ENCODE assay signal across 16 cellular contexts in genomic region chr13:98752942-98753290, GRCh38. TPM values are rescaled to one million over a fixed set of nuclear protein-coding genes. Genes with fewer than 3 reads are reported as not detected.
A peak's percentile ranks its signal among the peaks of the same experiment; 100 is the strongest.
DNase-seq lines count a peak whose midpoint lies in the region; ATAC-seq and TF ChIP-seq lines count a peak whose summit lies in the region.
"Had no signal": no experiment of that assay in that cellular context is flagged by ENCODE, and none has a peak within 500 bp of the region (broad histone marks: within the 10 kb centered on the region; RNA-seq: fewer than 3 reads in every experiment).

No MANE protein-coding gene starts in this region.

- in situ Hi-C loops in mammary epithelial cell (cut with MboI; ENCODE audit: low sequenced_read_pairs in 2 of 2) = no loop called here

- DNase-seq in H7 (no peak), mammary epithelial cell (no peak), right lobe of liver (no peak), omental fat pad (ENCODE audit: low spot score) (no peak)
- DNase-seq in stimulated activated effector memory CD8-positive, alpha-beta T cell treated with anti-CD3 and anti-CD28 coated beads, Interleukin-12 subunit alpha, Interleukin-12 subunit beta, amount 100 ng/mL, for 72 hours (ENCODE audit: low spot score in 2 of 2) = no peak
- DNase-seq: activated CD8-positive, alpha-beta memory T cell treated with anti-CD3 and anti-CD28 coated beads, Interleukin-2, amount 50 U/mL, for 48 hours; dermis blood vessel endothelial cell; midbrain; NCI-H1417 treated with DMSO at 0.1 percent for 48 hours; NCI-H446 treated with DMSO at 0.1 percent for 48 hours had no signal

- H3K4me1 ChIP-seq in mammary epithelial cell (ENCODE audit: insufficient read depth, low read length) = peaks cover 8% of the 10 kb centered on the region
- H3K4me1 ChIP-seq in right lobe of liver = peaks cover 0 to 13% (median 6%) of the 10 kb centered on the region in 4 donors
- H3K4me1 ChIP-seq: prostate gland had no signal

- H3K4me3 ChIP-seq in H7 (ENCODE audit: insufficient read depth, low read depth, low read length) = peak overlapping the region; percentile 49; the same call in 1 of the 2 replicates
- H3K4me3 ChIP-seq in mammary epithelial cell (replicated peaks in 1 of 3; ENCODE audit: insufficient read depth in 1 of 3, low read depth in 2 of 3, low read length in 3 of 3) = no peak overlapping the region
- peak overlapping the region; percentile 43 to 74 (median 66) for H3K4me3 ChIP-seq in right lobe of liver

- CTCF ChIA-PET in mammary epithelial cell (lab: Charles Lee; ENCODE audit: low non-redundant PET) = no interaction called here

- H3K9ac ChIP-seq in mammary epithelial cell (ENCODE audit: insufficient read depth, low read length) = no peak overlapping the region

- no peak for TF ChIP-seq POLR2A in right lobe of liver (IDR thresholded peaks at IDR 0.05)

- TF ChIP-seq CTCF in mammary epithelial cell (conservative IDR thresholded peaks at IDR 0.05 in 1 of 2, IDR thresholded peaks at IDR 0.05 in 1 of 2; ENCODE audit: extremely low read depth in 1 of 2, insufficient read depth in 1 of 2, low read depth in 1 of 2, low read length in 2 of 2) (no peak), right lobe of liver (IDR thresholded peaks at IDR 0.05) (no peak), omental fat pad (IDR thresholded peaks at IDR 0.05) (no peak)

- intact Hi-C loops in mammary epithelial cell (cut with micrococcal nuclease) (no loop called here), right lobe of liver (cut with DNase I) (no loop called here)

- H3K9me3 ChIP-seq in mammary epithelial cell (replicated peaks; ENCODE audit: insufficient read depth, low read length) (peaks cover 6% of the 10 kb centered on the region), right lobe of liver (no peaks in the 10 kb centered on the region)
- H3K9me3 ChIP-seq: prostate gland had no signal

- ATAC-seq in right lobe of liver (no peak), HG02571 (IDR thresholded peaks at IDR 0.05; ENCODE audit: unreplicated experiment) (no peak), GM18498 (IDR thresholded peaks at IDR 0.05; ENCODE audit: unreplicated experiment) (no peak), GM18519 (IDR thresholded peaks at IDR 0.05; ENCODE audit: low FRiP score, unreplicated experiment) (no peak), omental fat pad (ENCODE audit: low FRiP score) (no peak)
- peak; percentile 21 for ATAC-seq in stimulated activated effector memory CD8-positive, alpha-beta T cell treated with anti-CD3 and anti-CD28 coated beads, Interleukin-12 subunit alpha, Interleukin-12 subunit beta, amount 100 ng/mL, for 72 hours

- H4K20me1 ChIP-seq in mammary epithelial cell (ENCODE audit: insufficient read depth, low read length) = no peaks in the 10 kb centered on the region

- H3K27me3 ChIP-seq in H7 (ENCODE audit: control insufficient read depth, insufficient read depth, low read length) (peaks cover 20% of the 10 kb centered on the region), mammary epithelial cell (ENCODE audit: insufficient read depth, low read length) (peaks cover 19% of the 10 kb centered on the region), right lobe of liver (no peaks in the 10 kb centered on the region)

- no peak overlapping the region for H3K27ac ChIP-seq in mammary epithelial cell (ENCODE audit: insufficient read depth, low read depth, low read length)
- peak overlapping the region in 2 of 3 donors; percentile 70 to 71 for H3K27ac ChIP-seq in right lobe of liver
- H3K27ac ChIP-seq: C4-2B, prostate gland had no signal

- no TSS peak for BruUV-seq in mammary epithelial cell (replicated peaks; lab: Mats Ljungman, UMichigan)

- H3K27ac Mint-ChIP-seq in stimulated activated effector memory CD8-positive, alpha-beta T cell treated with anti-CD3 and anti-CD28 coated beads, Interleukin-12 subunit alpha, Interleukin-12 subunit beta, amount 100 ng/mL, for 72 hours = no peak overlapping the region

- WGBS in mammary epithelial cell (ENCODE audit: low coverage, missing lambda C conversion rate) = 88% methylated on average over 4 of the region's 4 CpGs
- WGBS in right lobe of liver (ENCODE audit: insufficient coverage, low coverage, low lambda C conversion rate, missing lambda C conversion rate) = 55% methylated on average over 4 of the region's 4 CpGs

- no peaks in the 10 kb centered on the region for H3K36me3 Mint-ChIP-seq in stimulated activated effector memory CD8-positive, alpha-beta T cell treated with anti-CD3 and anti-CD28 coated beads, Interleukin-12 subunit alpha, Interleukin-12 subunit beta, amount 100 ng/mL, for 72 hours

- H3K4me3 Mint-ChIP-seq in stimulated activated effector memory CD8-positive, alpha-beta T cell treated with anti-CD3 and anti-CD28 coated beads, Interleukin-12 subunit alpha, Interleukin-12 subunit beta, amount 100 ng/mL, for 72 hours = no peak overlapping the region

- H2AFZ ChIP-seq in mammary epithelial cell (ENCODE audit: low read depth, low read length) = no peak overlapping the region

- H3K9me3 Mint-ChIP-seq in stimulated activated effector memory CD8-positive, alpha-beta T cell treated with anti-CD3 and anti-CD28 coated beads, Interleukin-12 subunit alpha, Interleukin-12 subunit beta, amount 100 ng/mL, for 72 hours = no peaks in the 10 kb centered on the region

- H3K36me3 ChIP-seq in H7 (replicated peaks; ENCODE audit: control insufficient read depth, insufficient read depth, low read length) (no peaks in the 10 kb centered on the region), mammary epithelial cell (ENCODE audit: insufficient read depth, low read length) (no peaks in the 10 kb centered on the region), right lobe of liver (no peaks in the 10 kb centered on the region)
- H3K36me3 ChIP-seq: prostate gland, tibial nerve had no signal

- dilution Hi-C loops in mammary epithelial cell (cut with HindIII; ENCODE audit: low sequenced_read_pairs) = no loop called here

- H3K79me2 ChIP-seq in mammary epithelial cell (ENCODE audit: insufficient read depth, low read length) = no peaks in the 10 kb centered on the region

- peak overlapping the region; percentile 88 for H3K4me2 ChIP-seq in mammary epithelial cell (ENCODE audit: insufficient read depth, low read depth, low read length)

- no peaks in the 10 kb centered on the region for H3K4me1 Mint-ChIP-seq in stimulated activated effector memory CD8-positive, alpha-beta T cell treated with anti-CD3 and anti-CD28 coated beads, Interleukin-12 subunit alpha, Interleukin-12 subunit beta, amount 100 ng/mL, for 72 hours

RNA-seq across cellular contexts. Expression of gene SLC15A1, which starts 0.4 kb away (rescaled TPM):
- 0.62 and 1.1 TPM in 2 replicates for total RNA-seq in H7 (2014; rRNA removed; shearing (Covaris generic))
- total RNA-seq in mammary epithelial cell (under 1 TPM in 1 of 2 donors, not detected in 1; 0.50 TPM), right lobe of liver (10 to 100 TPM; 13.5 to 26.8 (median 17.3) TPM), omental fat pad (under 1 TPM in 2 of 4 donors, not detected in 2; 0.25 to 0.48 TPM)
- 0.03 TPM for polyA plus RNA-seq in mammary epithelial cell
- polyA minus RNA-seq in mammary epithelial cell = not detected
- total RNA-seq: dermis blood vessel endothelial cell, tibial nerve had no signal

Comparison
In these comparisons a context has a peak if more than half of its experiments do, and no peak if none do; other contexts are left out.
1. H3K4me3 ChIP-seq: peak in H7 (single experiment) and right lobe of liver (3 of 3); none in mammary epithelial cell (0 of 3).